ENCODE assay signal across 10 cellular contexts in the genomic region with DNA sequence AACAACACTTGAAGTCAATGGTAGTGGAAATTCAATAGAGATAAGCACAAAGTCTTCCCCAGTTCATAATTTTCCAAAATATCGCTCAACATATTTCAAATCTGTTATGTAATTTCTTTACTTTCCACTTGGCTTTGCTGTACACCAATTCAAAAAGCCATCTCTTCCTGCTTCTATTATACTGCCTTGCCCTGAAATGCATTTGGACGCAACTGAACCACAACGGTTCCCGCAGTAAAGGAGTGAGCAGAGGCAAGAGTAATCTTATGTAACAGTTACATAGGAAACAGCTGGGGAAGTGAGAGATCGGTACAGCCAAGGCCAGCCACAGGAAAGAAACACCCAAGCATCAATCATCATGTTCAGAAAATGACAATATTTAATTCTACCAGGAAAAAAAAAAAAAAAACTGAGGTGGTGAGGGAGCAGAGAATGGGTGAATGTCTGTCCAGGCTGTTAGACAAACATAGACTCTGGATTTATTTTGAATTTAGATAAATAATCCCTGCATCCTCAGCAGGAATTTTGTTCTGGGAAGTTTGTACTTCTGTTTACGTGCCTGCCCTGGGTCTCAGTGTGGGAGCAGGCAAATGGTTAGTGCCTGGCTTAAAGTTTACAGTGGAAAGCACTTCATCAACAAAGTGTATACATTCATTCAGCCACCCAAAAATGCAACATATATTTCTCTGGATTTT.
DNase-seq lines count a peak whose midpoint lies in the region; ATAC-seq and TF ChIP-seq lines count a peak whose summit lies in the region.
"Had no signal": no experiment of that assay in that cellular context is flagged by ENCODE, and none has a peak within 500 bp of the region (broad histone marks: within the 10 kb centered on the region; RNA-seq: fewer than 3 reads in every experiment).

No MANE protein-coding gene starts in this region.

- POLR2A ChIA-PET in T-cell (lab: Charles Lee) = interaction anchor here in 1 of 2 donors (0.7 kb wide), 1 partner anchor 9 kb away, joined by 7 read pairs; no protein-coding TSS in a partner anchor

- H3K4me3 ChIP-seq in HL-60 (replicated peaks; ENCODE audit: insufficient read depth, low read length) = no peak overlapping the region

- H3K9me3 Mint-ChIP-seq in T-cell (no peaks in the 10 kb centered on the region), chondrocyte (ENCODE audit: low read depth) (no peaks in the 10 kb centered on the region)

- H3K4me1 Mint-ChIP-seq in T-cell (peaks cover 32 to 49% (median 41%) of the 10 kb centered on the region in 3 donors), chondrocyte (ENCODE audit: low read depth) (no peaks in the 10 kb centered on the region)

- no peaks in the 10 kb centered on the region for H3K27me3 ChIP-seq in HL-60 (ENCODE audit: insufficient read depth, poor library complexity, severe bottlenecking)

- H3K27ac ChIP-seq in HL-60 (replicated peaks) = no peak overlapping the region

- peak; percentile 59 to 80 for DNase-seq in HL-60 (ENCODE audit: low read depth in 1 of 2, low spot score in 1 of 2)
- DNase-seq in T-cell = peak in 33 of 34 experiments; percentile 23 to 77 (median 52)
- no peak for DNase-seq in chondrocyte (ENCODE audit: low spot score)
- peak; percentile 91 for DNase-seq in pulmonary artery endothelial cell (ENCODE audit: low read depth, low spot score)
- no peak for DNase-seq in hypothalamus (lab: John Stamatoyannopoulos, UW)
- DNase-seq in amniotic stem cell (lab: John Stamatoyannopoulos, UW) = no peak
- DNase-seq: NCI-H1105, occipital lobe had no signal

- peak; percentile 84 to 97 (median 92) for ATAC-seq in T-cell (replicated peaks in 1 of 4)
- no peak for ATAC-seq in HG03571 (IDR thresholded peaks at IDR 0.05; ENCODE audit: unreplicated experiment)
- ATAC-seq in HG03175 (IDR thresholded peaks at IDR 0.05; ENCODE audit: unreplicated experiment) = no peak

- CTCF ChIA-PET in T-cell (lab: Charles Lee) = interaction anchor here (0.6 to 1.5 kb wide), 7 partner anchors 13 to 437 kb away, joined by 3 to 6 read pairs (median 4); no protein-coding TSS in a partner anchor

- H3K27ac Mint-ChIP-seq in T-cell = peak overlapping the region; percentile 68 to 72
- peak overlapping the region; percentile 28 for H3K27ac Mint-ChIP-seq in chondrocyte (ENCODE audit: unreplicated experiment)

- TF ChIP-seq CTCF in HL-60 (IDR thresholded peaks at IDR 0.05; ENCODE audit: insufficient read depth, low read length) = no peak
- peak; percentile 31 for TF ChIP-seq CTCF in chondrocyte (IDR thresholded peaks at IDR 0.05)

- H3K36me3 Mint-ChIP-seq in T-cell = no peaks in the 10 kb centered on the region
- H3K36me3 Mint-ChIP-seq in chondrocyte (ENCODE audit: low read depth) = no peaks in the 10 kb centered on the region

- H3K4me3 Mint-ChIP-seq in T-cell (peak overlapping the region in 2 of 3 donors; percentile 13 to 38), chondrocyte (ENCODE audit: unreplicated experiment) (no peak overlapping the region)

- no peaks in the 10 kb centered on the region for H3K27me3 Mint-ChIP-seq in T-cell
- no peaks in the 10 kb centered on the region for H3K27me3 Mint-ChIP-seq in chondrocyte (ENCODE audit: low read depth)

Comparison
In these comparisons a context has a peak if more than half of its experiments do, and no peak if none do; other contexts are left out.
1. DNase-seq: peak in HL-60 (2 of 2), T-cell (33 of 34) and pulmonary artery endothelial cell (single experiment); none in chondrocyte (single experiment), hypothalamus (0 of 51) and amniotic stem cell (single experiment).
2. ATAC-seq: peak in T-cell (4 of 4); none in HG03571 (single experiment) and HG03175 (single experiment).